In genomic region chr17:29571486-29571882, GRCh38 we compare ENCODE assay signal across 25 cellular contexts. TPM values are rescaled to one million over a fixed set of nuclear protein-coding genes. Genes with fewer than 3 reads are reported as not detected.
DNase-seq lines count a peak whose midpoint lies in the region; ATAC-seq and TF ChIP-seq lines count a peak whose summit lies in the region.
"Had no signal": no experiment of that assay in that cellular context is flagged by ENCODE, and none has a peak within 500 bp of the region (broad histone marks: within the 10 kb centered on the region; RNA-seq: fewer than 3 reads in every experiment).

No MANE protein-coding gene starts in this region.

- no peak for TF ChIP-seq EP300 in stomach (IDR thresholded peaks at IDR 0.05)

- no peak overlapping the region for H3K27ac ChIP-seq in stomach
- H3K27ac ChIP-seq: parathyroid adenoma had no signal

- POLR2A ChIA-PET in WTC11 (lab: Charles Lee) = interaction anchor here (0.8 kb wide), 1 partner anchor 22 kb away, joined by 3 read pairs; no protein-coding TSS in a partner anchor

- H3K36me3 ChIP-seq in stomach = peaks cover 22 to 41% (median 35%) of the 10 kb centered on the region in 4 donors

- H3K4me3 Mint-ChIP-seq in activated T-cell treated with anti-CD3 and anti-CD28 coated beads, Interleukin-2, amount 50 U/mL, for 24 hours = no peak overlapping the region
- no peak overlapping the region for H3K4me3 Mint-ChIP-seq in activated T-cell treated with anti-CD3 and anti-CD28 coated beads, Interleukin-2, amount 50 U/mL, for 4 hours
- no peak overlapping the region for H3K4me3 Mint-ChIP-seq in WTC11
- H3K4me3 Mint-ChIP-seq in natural killer cell treated with Interleukin-12 subunit alpha and Interleukin-12 subunit beta and Interleukin-15 and Interleukin-18, amount 100 ng/mL, for 72 hours = no peak overlapping the region
- H3K4me3 Mint-ChIP-seq in activated T-helper 17 cell treated with anti-CD3 and anti-CD28 coated beads, Interleukin-2, amount 50 U/mL, for 72 hours = no peak overlapping the region
- H3K4me3 Mint-ChIP-seq: activated CD8-positive, alpha-beta T cell treated with anti-CD3 and anti-CD28 coated beads for 36 hours had no signal

- WGBS in stomach, 5 donors = 81 to 90% (median 85%) methylated on average over 6 of the region's 6 CpGs

- H3K4me1 Mint-ChIP-seq in activated T-cell treated with anti-CD3 and anti-CD28 coated beads, Interleukin-2, amount 50 U/mL, for 24 hours (ENCODE audit: low read depth) = peaks cover 27% of the 10 kb centered on the region
- H3K4me1 Mint-ChIP-seq in activated T-cell treated with anti-CD3 and anti-CD28 coated beads, Interleukin-2, amount 50 U/mL, for 4 hours (ENCODE audit: low read depth) = peaks cover 9% of the 10 kb centered on the region
- peaks cover 10% of the 10 kb centered on the region for H3K4me1 Mint-ChIP-seq in WTC11
- peaks cover 12 to 15% of the 10 kb centered on the region in 2 donors for H3K4me1 Mint-ChIP-seq in natural killer cell treated with Interleukin-12 subunit alpha and Interleukin-12 subunit beta and Interleukin-15 and Interleukin-18, amount 100 ng/mL, for 72 hours (ENCODE audit: low read depth in 2 of 2)
- H3K4me1 Mint-ChIP-seq in activated T-helper 17 cell treated with anti-CD3 and anti-CD28 coated beads, Interleukin-2, amount 50 U/mL, for 72 hours = peaks cover 9% of the 10 kb centered on the region

- no peak overlapping the region for H3K4me3 ChIP-seq in stomach
- H3K4me3 ChIP-seq: HAP-1, MG63, thyroid gland had no signal

- H3K27me3 ChIP-seq in stomach = no peaks in the 10 kb centered on the region
- H3K27me3 ChIP-seq: MG63, thyroid gland had no signal

- no peaks in the 10 kb centered on the region for H3K9me3 ChIP-seq in stomach
- H3K9me3 ChIP-seq: HAP-1, MG63, thyroid gland had no signal

- ATAC-seq in activated T-cell treated with anti-CD3 and anti-CD28 coated beads, Interleukin-2, amount 50 U/mL, for 4 hours = no peak
- ATAC-seq in WTC11 = no peak
- ATAC-seq in natural killer cell treated with Interleukin-12 subunit alpha and Interleukin-12 subunit beta and Interleukin-15 and Interleukin-18, amount 100 ng/mL, for 72 hours = no peak
- no peak for ATAC-seq in GM18517 (IDR thresholded peaks at IDR 0.05; ENCODE audit: unreplicated experiment)
- ATAC-seq in activated T-helper 17 cell treated with anti-CD3 and anti-CD28 coated beads, Interleukin-2, amount 50 U/mL, for 72 hours (replicated peaks) = no peak
- ATAC-seq: activated CD8-positive, alpha-beta T cell treated with anti-CD3 and anti-CD28 coated beads for 36 hours; naive thymus-derived CD4-positive, alpha-beta T cell had no signal

- no peak for DNase-seq in activated T-cell treated with anti-CD3 and anti-CD28 coated beads, Interleukin-2, amount 50 U/mL, for 24 hours
- no peak for DNase-seq in activated T-cell treated with anti-CD3 and anti-CD28 coated beads, Interleukin-2, amount 50 U/mL, for 4 hours
- DNase-seq in WTC11 (ENCODE audit: low spot score) = peak; percentile 7
- peak; percentile 51 for DNase-seq in natural killer cell treated with Interleukin-12 subunit alpha and Interleukin-12 subunit beta and Interleukin-15 and Interleukin-18, amount 100 ng/mL, for 72 hours (ENCODE audit: low spot score)
- peak; percentile 21 for DNase-seq in stomach
- DNase-seq in NCI-H226 = no peak
- DNase-seq: activated effector memory CD4-positive, alpha-beta T cell treated with anti-CD3 and anti-CD28 coated beads, Interleukin-2, amount 50 U/mL, for 16 hours; KBM-7; MG63; naive thymus-derived CD4-positive, alpha-beta T cell; NCI-H2029; NCI-H526 treated with DMSO at 0.1 percent for 48 hours; stimulated activated CD4-positive, alpha-beta T cell treated with anti-CD3 and anti-CD28 coated beads, Interleukin-12 subunit alpha, Interleukin-12 subunit beta, amount 100 ng/mL, for 4 hours; stimulated activated CD4-positive, alpha-beta T cell treated with anti-CD3 and anti-CD28 coated beads, Interleukin-4, amount 100 ng/mL, for 4 hours; stimulated activated naive CD4-positive, alpha-beta T cell treated with Interleukin-2 at 50 U/mL for 16 hours; SW 1271; T1000 had no signal

- H3K36me3 Mint-ChIP-seq in activated T-cell treated with anti-CD3 and anti-CD28 coated beads, Interleukin-2, amount 50 U/mL, for 24 hours (ENCODE audit: low read depth) = peaks cover 47% of the 10 kb centered on the region
- H3K36me3 Mint-ChIP-seq in activated T-cell treated with anti-CD3 and anti-CD28 coated beads, Interleukin-2, amount 50 U/mL, for 4 hours (ENCODE audit: insufficient read depth) = peaks cover 10% of the 10 kb centered on the region
- H3K36me3 Mint-ChIP-seq in WTC11 = peaks cover 10% of the 10 kb centered on the region; the same call in 1 of the 2 replicates
- no peaks in the 10 kb centered on the region for H3K36me3 Mint-ChIP-seq in natural killer cell treated with Interleukin-12 subunit alpha and Interleukin-12 subunit beta and Interleukin-15 and Interleukin-18, amount 100 ng/mL, for 72 hours
- peaks cover 28% of the 10 kb centered on the region for H3K36me3 Mint-ChIP-seq in activated T-helper 17 cell treated with anti-CD3 and anti-CD28 coated beads, Interleukin-2, amount 50 U/mL, for 72 hours (ENCODE audit: low read depth)

- peaks cover 26 to 76% (median 65%) of the 10 kb centered on the region in 4 donors for H3K4me1 ChIP-seq in stomach
- H3K4me1 ChIP-seq: HAP-1 had no signal

- TF ChIP-seq POLR2A in stomach (IDR thresholded peaks at IDR 0.05) = no peak

- no peaks in the 10 kb centered on the region for H3K9me3 Mint-ChIP-seq in activated T-cell treated with anti-CD3 and anti-CD28 coated beads, Interleukin-2, amount 50 U/mL, for 24 hours
- H3K9me3 Mint-ChIP-seq in activated T-cell treated with anti-CD3 and anti-CD28 coated beads, Interleukin-2, amount 50 U/mL, for 4 hours = no peaks in the 10 kb centered on the region
- H3K9me3 Mint-ChIP-seq in WTC11 = no peaks in the 10 kb centered on the region
- no peaks in the 10 kb centered on the region for H3K9me3 Mint-ChIP-seq in natural killer cell treated with Interleukin-12 subunit alpha and Interleukin-12 subunit beta and Interleukin-15 and Interleukin-18, amount 100 ng/mL, for 72 hours
- H3K9me3 Mint-ChIP-seq in activated T-helper 17 cell treated with anti-CD3 and anti-CD28 coated beads, Interleukin-2, amount 50 U/mL, for 72 hours = no peaks in the 10 kb centered on the region
- H3K9me3 Mint-ChIP-seq: activated CD8-positive, alpha-beta T cell treated with anti-CD3 and anti-CD28 coated beads for 36 hours; central memory CD8-positive, alpha-beta T cell; mesothelial cell of epicardium had no signal

- peak overlapping the region; percentile 59 for H3K27ac Mint-ChIP-seq in activated T-cell treated with anti-CD3 and anti-CD28 coated beads, Interleukin-2, amount 50 U/mL, for 24 hours
- H3K27ac Mint-ChIP-seq in WTC11 = no peak overlapping the region
- H3K27ac Mint-ChIP-seq in natural killer cell treated with Interleukin-12 subunit alpha and Interleukin-12 subunit beta and Interleukin-15 and Interleukin-18, amount 100 ng/mL, for 72 hours = no peak overlapping the region
- no peak overlapping the region for H3K27ac Mint-ChIP-seq in activated T-helper 17 cell treated with anti-CD3 and anti-CD28 coated beads, Interleukin-2, amount 50 U/mL, for 72 hours
- H3K27ac Mint-ChIP-seq: activated CD8-positive, alpha-beta T cell treated with anti-CD3 and anti-CD28 coated beads for 36 hours; mesothelial cell of epicardium had no signal

- CTCF ChIA-PET in WTC11 (lab: Charles Lee) = interaction anchor here (0.6 to 11.4 kb wide), 9 partner anchors 10 to 202 kb away, joined by 3 to 112 read pairs (median 11); partner anchors contain the start of gene ANKRD13B

- intact Hi-C loops in stomach (cut with DNase I; ENCODE audit: low total_unique reads) = no loop called here

- no peaks in the 10 kb centered on the region for H3K27me3 Mint-ChIP-seq in activated T-cell treated with anti-CD3 and anti-CD28 coated beads, Interleukin-2, amount 50 U/mL, for 24 hours
- H3K27me3 Mint-ChIP-seq in activated T-cell treated with anti-CD3 and anti-CD28 coated beads, Interleukin-2, amount 50 U/mL, for 4 hours (ENCODE audit: low read depth) = no peaks in the 10 kb centered on the region
- H3K27me3 Mint-ChIP-seq in WTC11 (ENCODE audit: low read depth) = peaks cover 18% of the 10 kb centered on the region
- no peaks in the 10 kb centered on the region for H3K27me3 Mint-ChIP-seq in natural killer cell treated with Interleukin-12 subunit alpha and Interleukin-12 subunit beta and Interleukin-15 and Interleukin-18, amount 100 ng/mL, for 72 hours
- no peaks in the 10 kb centered on the region for H3K27me3 Mint-ChIP-seq in activated T-helper 17 cell treated with anti-CD3 and anti-CD28 coated beads, Interleukin-2, amount 50 U/mL, for 72 hours
- H3K27me3 Mint-ChIP-seq: activated CD8-positive, alpha-beta T cell treated with anti-CD3 and anti-CD28 coated beads for 36 hours; central memory CD8-positive, alpha-beta T cell; naive thymus-derived CD4-positive, alpha-beta T cell had no signal

- no peak for TF ChIP-seq CTCF in WTC11 (IDR thresholded peaks at IDR 0.05)
- no peak for TF ChIP-seq CTCF in stomach (IDR thresholded peaks at IDR 0.05)

RNA-seq across cellular contexts. Expression of gene TP53I13, which starts 3.0 kb away (rescaled TPM):
- 10 to 100 TPM; 40.9 to 53.9 (median 42.1) TPM for total RNA-seq in activated T-cell treated with anti-CD3 and anti-CD28 coated beads, Interleukin-2, amount 50 U/mL, for 4 hours
- total RNA-seq in WTC11 (2021) (33.1 to 41.9 TPM (median 36.7 TPM) in 3 replicates), stomach (100 to 1,000 TPM in 1 of 5 donors, 10 to 100 TPM in 4; 27.7 to 299 (median 79.5) TPM)
- 10 to 100 TPM; 61.6 to 95.5 TPM for total RNA-seq in natural killer cell treated with Interleukin-12 subunit alpha and Interleukin-12 subunit beta and Interleukin-15 and Interleukin-18, amount 100 ng/mL, for 72 hours
- 10 to 100 TPM; 39.7 to 83.0 (median 46.0) TPM for polyA plus RNA-seq in stomach
- total RNA-seq in activated T-helper 17 cell treated with anti-CD3 and anti-CD28 coated beads, Interleukin-2, amount 50 U/mL, for 72 hours = 10 to 100 TPM; 45.7 to 58.1 TPM

RNA-seq across cellular contexts. Expression of gene ABHD15, which starts 4.6 kb away (rescaled TPM):
- 10 to 100 TPM in 1 of 3 donors, 1 to 10 TPM in 2; 7.6 to 10.6 (median 9.9) TPM for total RNA-seq in activated T-cell treated with anti-CD3 and anti-CD28 coated beads, Interleukin-2, amount 50 U/mL, for 4 hours
- total RNA-seq in WTC11 (2021) (2.6 to 3.3 TPM (median 2.8 TPM) in 3 replicates), stomach (10 to 100 TPM in 2 of 5 donors, 1 to 10 TPM in 2, under 1 TPM in 1; 0.58 to 17.4 (median 9.9) TPM)
- total RNA-seq in natural killer cell treated with Interleukin-12 subunit alpha and Interleukin-12 subunit beta and Interleukin-15 and Interleukin-18, amount 100 ng/mL, for 72 hours = 10 to 100 TPM; 12.6 to 20.3 TPM
- polyA plus RNA-seq in stomach = 1 to 10 TPM; 3.1 to 5.0 (median 3.7) TPM
- total RNA-seq in activated T-helper 17 cell treated with anti-CD3 and anti-CD28 coated beads, Interleukin-2, amount 50 U/mL, for 72 hours = 10 to 100 TPM; 10.1 to 15.1 TPM

RNA-seq across cellular contexts. Expression of gene GIT1, which starts 18.0 kb away (rescaled TPM):
- 10 to 100 TPM; 79.3 to 91.3 (median 90.8) TPM for total RNA-seq in activated T-cell treated with anti-CD3 and anti-CD28 coated beads, Interleukin-2, amount 50 U/mL, for 4 hours
- total RNA-seq in WTC11 (2021) = 43.9 to 66.9 TPM (median 45.0 TPM) in 3 replicates
- total RNA-seq in natural killer cell treated with Interleukin-12 subunit alpha and Interleukin-12 subunit beta and Interleukin-15 and Interleukin-18, amount 100 ng/mL, for 72 hours = 100 to 1,000 TPM in 1 of 2 donors, 10 to 100 TPM in 1; 40.8 to 111 TPM
- 10 to 100 TPM; 23.7 to 67.2 (median 34.3) TPM for total RNA-seq in stomach
- polyA plus RNA-seq in stomach = 10 to 100 TPM; 17.7 to 26.4 (median 18.9) TPM
- total RNA-seq in activated T-helper 17 cell treated with anti-CD3 and anti-CD28 coated beads, Interleukin-2, amount 50 U/mL, for 72 hours = 10 to 100 TPM; 52.4 to 65.7 TPM

RNA-seq across cellular contexts. Expression of gene ANKRD13B, which starts 21.4 kb away (rescaled TPM):
- total RNA-seq in activated T-cell treated with anti-CD3 and anti-CD28 coated beads, Interleukin-2, amount 50 U/mL, for 4 hours = 10 to 100 TPM; 33.3 to 40.7 (median 40.4) TPM
- total RNA-seq in WTC11 (2021) = 29.8 to 45.5 TPM (median 32.2 TPM) in 3 replicates
- 10 to 100 TPM in 1 of 2 donors, 1 to 10 TPM in 1; 4.4 to 32.5 TPM for total RNA-seq in natural killer cell treated with Interleukin-12 subunit alpha and Interleukin-12 subunit beta and Interleukin-15 and Interleukin-18, amount 100 ng/mL, for 72 hours
- 10 to 100 TPM in 1 of 5 donors, 1 to 10 TPM in 3, not detected in 1; 1.8 to 12.3 (median 5.6) TPM for total RNA-seq in stomach
- polyA plus RNA-seq in stomach = 1 to 10 TPM; 2.6 to 4.2 (median 2.9) TPM
- 10 to 100 TPM; 10.4 to 27.7 TPM for total RNA-seq in activated T-helper 17 cell treated with anti-CD3 and anti-CD28 coated beads, Interleukin-2, amount 50 U/mL, for 72 hours

RNA-seq across cellular contexts. Expression of gene CORO6, which starts 51.2 kb away (rescaled TPM):
- 10 to 100 TPM in 2 of 3 donors, 1 to 10 TPM in 1; 9.8 to 12.3 (median 11.8) TPM for total RNA-seq in activated T-cell treated with anti-CD3 and anti-CD28 coated beads, Interleukin-2, amount 50 U/mL, for 4 hours
- total RNA-seq in WTC11 (2021) = 6.4 to 8.9 TPM (median 7.5 TPM) in 3 replicates
- 10 to 100 TPM in 1 of 2 donors, 1 to 10 TPM in 1; 2.1 to 10.2 TPM for total RNA-seq in natural killer cell treated with Interleukin-12 subunit alpha and Interleukin-12 subunit beta and Interleukin-15 and Interleukin-18, amount 100 ng/mL, for 72 hours
- total RNA-seq in stomach = 10 to 100 TPM in 4 of 5 donors, 1 to 10 TPM in 1; 6.4 to 53.1 (median 20.6) TPM
- 10 to 100 TPM in 1 of 3 donors, 1 to 10 TPM in 2; 1.1 to 17.5 (median 1.4) TPM for polyA plus RNA-seq in stomach
- 10 to 100 TPM in 1 of 2 donors, 1 to 10 TPM in 1; 2.5 to 12.0 TPM for total RNA-seq in activated T-helper 17 cell treated with anti-CD3 and anti-CD28 coated beads, Interleukin-2, amount 50 U/mL, for 72 hours

Comparison
In these comparisons a context has a peak if more than half of its experiments do, and no peak if none do; other contexts are left out.
1. DNase-seq: peak in WTC11 (single experiment), natural killer cell treated with Interleukin-12 subunit alpha and Interleukin-12 subunit beta and Interleukin-15 and Interleukin-18, amount 100 ng/mL, for 72 hours (single experiment) and stomach (single experiment); none in activated T-cell treated with anti-CD3 and anti-CD28 coated beads, Interleukin-2, amount 50 U/mL, for 24 hours (single experiment), activated T-cell treated with anti-CD3 and anti-CD28 coated beads, Interleukin-2, amount 50 U/mL, for 4 hours (single experiment) and NCI-H226 (single experiment).